ENCODE assay signal across 8 cellular contexts in genomic region chr19:50460161-50460765, GRCh38. TPM values are rescaled to one million over a fixed set of nuclear protein-coding genes. Genes with fewer than 3 reads are reported as not detected.
DNase-seq lines count a peak whose midpoint lies in the region; ATAC-seq and TF ChIP-seq lines count a peak whose summit lies in the region.

No MANE protein-coding gene starts in this region.

- H3K9me3 ChIP-seq in HEK293 (ENCODE audit: control insufficient read depth, insufficient read depth, low read depth, low read length) = no peaks in the 10 kb centered on the region
- H3K9me3 ChIP-seq in PC-9 (ENCODE audit: insufficient read depth, low read depth) = no peaks in the 10 kb centered on the region
- no peaks in the 10 kb centered on the region for H3K9me3 ChIP-seq in tibial nerve

- no peak overlapping the region for H3K27ac ChIP-seq in HEK293 (ENCODE audit: extremely low read depth, low read depth, low read length)
- H3K27ac ChIP-seq in PC-9 = no peak overlapping the region
- H3K27ac ChIP-seq in tibial nerve = no peak overlapping the region

- H3K4me3 ChIP-seq in HEK293 (ENCODE audit: low read depth, low read length) (no peak overlapping the region), PC-9 (no peak overlapping the region), tibial nerve (no peak overlapping the region)

- 33% methylated on average over 13 of the region's 13 CpGs for WGBS in tibial nerve, 2 donors

- BruUV-seq in PC-9 (replicated peaks; lab: Mats Ljungman, UMichigan) = no TSS peak

- H3K27me3 Mint-ChIP-seq in memory B cell = no peaks in the 10 kb centered on the region

- no peaks in the 10 kb centered on the region for H3K9me2 ChIP-seq in PC-9 (ENCODE audit: insufficient read depth)

- no peaks in the 10 kb centered on the region for H3K79me2 ChIP-seq in PC-9 (ENCODE audit: low read depth)

- TF ChIP-seq POLR2A in tibial nerve (IDR thresholded peaks at IDR 0.05) = no peak

- H3F3A ChIP-seq in PC-9 (ENCODE audit: insufficient read depth, low read depth) = no peaks in the 10 kb centered on the region

- H4K20me1 ChIP-seq in PC-9 (ENCODE audit: insufficient read depth) = no peaks in the 10 kb centered on the region

- H3K27me3 ChIP-seq in PC-9 (ENCODE audit: insufficient read depth, low read depth) (peaks cover 31% of the 10 kb centered on the region), tibial nerve (peaks cover 0 to 52% of the 10 kb centered on the region in 2 donors)

- H3K4me1 ChIP-seq in HEK293 (ENCODE audit: control insufficient read depth, insufficient read depth, low read length) (no peaks in the 10 kb centered on the region), PC-9 (replicated peaks; ENCODE audit: insufficient read depth) (peaks cover 8% of the 10 kb centered on the region), tibial nerve (no peaks in the 10 kb centered on the region)

- ATAC-seq in GM18498 (IDR thresholded peaks at IDR 0.05; ENCODE audit: unreplicated experiment) (peak; percentile 61), memory B cell (ENCODE audit: low read depth) (peak; percentile 79), GM19467 (IDR thresholded peaks at IDR 0.05; ENCODE audit: unreplicated experiment) (no peak), HG02610 (IDR thresholded peaks at IDR 0.05; ENCODE audit: unreplicated experiment) (no peak)

- H3K4me3 Mint-ChIP-seq in memory B cell = peak overlapping the region; percentile 60

- H2AFZ ChIP-seq in PC-9 = no peak overlapping the region

- peaks cover 2% of the 10 kb centered on the region for H3K9me3 Mint-ChIP-seq in memory B cell

- peak overlapping the region; percentile 97 for H3K27ac Mint-ChIP-seq in memory B cell

- H3K36me3 ChIP-seq in HEK293 (ENCODE audit: control insufficient read depth in 2 of 2, insufficient read depth in 1 of 2, low read length in 2 of 2) (no peaks in the 10 kb centered on the region), PC-9 (ENCODE audit: low read depth) (no peaks in the 10 kb centered on the region), tibial nerve (no peaks in the 10 kb centered on the region)

- TF ChIP-seq EP300 in tibial nerve (IDR thresholded peaks at IDR 0.05) = no peak

- no peak overlapping the region for H3K4me2 ChIP-seq in PC-9

- CTCF ChIA-PET in HEK293 (lab: Yijun Ruan, JAX) (interaction anchor here (0.6 to 4.7 kb wide), 38 partner anchors 8 to 852 kb away, joined by 3 to 99 read pairs (median 4); partner anchors contain the start of genes JOSD2 and NR1H2), PC-9 (lab: Charles Lee) (interaction anchor here (0.6 to 1.2 kb wide), 6 partner anchors 12 to 345 kb away, joined by 3 to 9 read pairs (median 4); no protein-coding TSS in a partner anchor)

- peaks cover 19% of the 10 kb centered on the region for H3K4me1 Mint-ChIP-seq in memory B cell

- POLR2A ChIA-PET in HEK293 (lab: Yijun Ruan, JAX) = interaction anchor here (0.7 to 1.5 kb wide), 8 partner anchors 14 to 532 kb away, joined by 3 to 5 read pairs (median 4); partner anchors contain the start of genes JOSD2 and NR1H2
- POLR2A ChIA-PET in PC-9 (lab: Charles Lee; ENCODE audit: unreplicated experiment) = no interaction called here

- TF ChIP-seq CTCF in HEK293 (tag by site-specific recombination; IDR thresholded peaks at IDR 0.05) = no peak
- TF ChIP-seq CTCF in PC-9 (conservative IDR thresholded peaks at IDR 0.05) = no peak
- TF ChIP-seq CTCF in tibial nerve (IDR thresholded peaks at IDR 0.05) = no peak

- H3K36me3 Mint-ChIP-seq in memory B cell = no peaks in the 10 kb centered on the region

- intact Hi-C loops in PC-9 (cut with micrococcal nuclease; ENCODE audit: unreplicated experiment) = loop anchor here (2.0 kb wide), 1 partner anchor 201 kb away; no protein-coding TSS in a partner anchor
- intact Hi-C loops in cardiac septum (cut with DNase I) = loop anchor here (2.0 kb wide), 1 partner anchor 91 kb away; no protein-coding TSS in a partner anchor

- DNase-seq in PC-9 (peak; percentile 35 to 73), memory B cell (ENCODE audit: low spot score in 2 of 2) (peak; percentile 39 to 44), tibial nerve (ENCODE audit: low spot score in 2 of 2) (no peak), cardiac septum (ENCODE audit: low spot score) (no peak)

TF ChIP-seq in HEK293, 187 proteins besides CTCF, POLR2A, EP300 and RAD21:
- no peak for TF ChIP-seq REPIN1 (tag by site-specific recombination; IDR thresholded peaks at IDR 0.05; ENCODE audit: low read depth)
- TF ChIP-seq ZNF341 (tag by site-specific recombination; IDR thresholded peaks at IDR 0.05; ENCODE audit: low read depth) = peak; percentile 53; the same call in 1 of the 2 replicates
- TF ChIP-seq ZNF514 (tag by site-specific recombination; IDR thresholded peaks at IDR 0.05) = no peak

RNA-seq across cellular contexts. Expression of gene EMC10, which starts 16.0 kb away (rescaled TPM):
- total RNA-seq in PC-9 (2021) (118 and 121 TPM in 2 replicates), tibial nerve (10 to 100 TPM; 48.5 to 79.4 (median 59.7) TPM), cardiac septum (106 TPM)

RNA-seq across cellular contexts. Expression of gene GARIN5A, which starts 16.4 kb away (rescaled TPM):
- 3.7 and 7.3 TPM in 2 replicates for total RNA-seq in PC-9 (2021)
- total RNA-seq in tibial nerve = not detected
- total RNA-seq in cardiac septum = 1.1 TPM

RNA-seq across cellular contexts. Expression of gene MYBPC2, which starts 27.6 kb away (rescaled TPM):
- not detected in 2 replicates for total RNA-seq in PC-9 (2021)
- under 1 TPM in 1 of 4 donors, not detected in 3; 0.21 TPM for total RNA-seq in tibial nerve
- not detected for total RNA-seq in cardiac septum

RNA-seq across cellular contexts. Expression of gene SPIB, which starts 41.5 kb away (rescaled TPM):
- 0.83 TPM in 1 of 2 replicates, not detected in the other for total RNA-seq in PC-9 (2021)
- 1 to 10 TPM in 1 of 4 donors, under 1 TPM in 2, not detected in 1; 0.66 to 3.5 (median 0.90) TPM for total RNA-seq in tibial nerve
- total RNA-seq in cardiac septum = not detected

RNA-seq across cellular contexts. Expression of gene JOSD2, which starts 50.7 kb away (rescaled TPM):
- 44.3 and 56.0 TPM in 2 replicates for total RNA-seq in PC-9 (2021)
- 10 to 100 TPM; 32.3 to 52.2 (median 38.8) TPM for total RNA-seq in tibial nerve
- total RNA-seq in cardiac septum = 36.1 TPM

Comparison
In these comparisons a context has a peak if more than half of its experiments do, and no peak if none do; other contexts are left out.
1. ATAC-seq: peak in GM18498 (single experiment) and memory B cell (single experiment); none in GM19467 (single experiment) and HG02610 (single experiment).
2. DNase-seq: peak in PC-9 (2 of 2) and memory B cell (2 of 2); none in tibial nerve (0 of 2) and cardiac septum (single experiment).